ENCODE assay signal across 8 cellular contexts in the genomic region with DNA sequence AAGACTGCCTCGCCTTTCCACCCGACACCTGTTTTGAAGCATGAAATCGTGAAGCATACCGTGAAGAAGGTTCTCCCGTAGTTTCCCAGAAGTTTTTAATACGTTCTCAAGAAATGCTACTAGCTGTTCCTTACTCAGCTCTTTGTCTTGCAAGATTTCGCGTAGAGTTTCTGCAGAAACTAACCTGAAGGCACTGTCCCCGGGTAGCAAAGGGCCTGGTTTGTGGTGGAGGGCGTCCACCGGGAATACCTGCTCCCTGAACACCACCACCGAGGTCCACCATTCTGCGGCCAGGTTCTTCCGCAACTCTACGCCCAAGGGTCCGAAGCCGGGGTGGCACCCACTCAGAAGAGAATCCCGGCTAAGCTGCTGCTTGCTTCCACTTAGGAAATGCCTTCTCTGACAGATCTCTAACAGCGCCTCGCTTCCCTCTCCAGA. TPM values are rescaled to one million over a fixed set of nuclear protein-coding genes. Genes with fewer than 3 reads are reported as not detected.
DNase-seq lines count a peak whose midpoint lies in the region; ATAC-seq and TF ChIP-seq lines count a peak whose summit lies in the region.

No MANE protein-coding gene starts in this region.

- no peak for TF ChIP-seq CTCF in SK-N-SH (IDR thresholded peaks at IDR 0.05)
- no peak for TF ChIP-seq CTCF in glutamatergic neuron (IDR thresholded peaks at IDR 0.05; ENCODE audit: partially characterized antibody, unreplicated experiment)

- CTCF ChIA-PET in SK-N-SH (lab: Yijun Ruan, JAX): interaction anchor here (0.6 to 13.6 kb wide), 14 partner anchors 9 to 281 kb away, joined by 3 to 122 read pairs (median 4); a partner anchor contains a TSS
- CTCF ChIA-PET in T-cell (lab: Charles Lee): interaction anchor here (1.0 to 2.0 kb wide), 5 partner anchors 9 to 77 kb away, joined by 3 to 10 read pairs (median 6); a partner anchor contains a TSS

- H3F3A ChIP-seq in SK-N-SH (replicated peaks; ENCODE audit: insufficient read depth): peaks cover 47% of the 10 kb centered on the region

- H3K4me1 ChIP-seq in SK-N-SH (ENCODE audit: control insufficient read depth in 1 of 2, insufficient read depth in 2 of 2, low read depth in 1 of 2, low read length in 1 of 2): peaks cover 24% of the 10 kb centered on the region in 2 experiments
- peaks cover 13 to 30% (median 25%) of the 10 kb centered on the region in 3 donors for H3K4me1 ChIP-seq in skeletal muscle tissue (ENCODE audit: control insufficient read depth in 3 of 3, insufficient read depth in 3 of 3, low read length in 3 of 3)

- peaks cover 24% of the 10 kb centered on the region for H3K36me3 Mint-ChIP-seq in T-cell
- no peaks in the 10 kb centered on the region for H3K36me3 Mint-ChIP-seq in glutamatergic neuron (ENCODE audit: unreplicated experiment)

- H3K4me3 ChIP-seq in SK-N-SH (ENCODE audit: low read depth in 2 of 2, low read length in 1 of 2) (peak overlapping the region; percentile 78 to 81), skeletal muscle tissue (ENCODE audit: low read length in 3 of 3) (peak overlapping the region; percentile 91 to 96 (median 95))

- no peaks in the 10 kb centered on the region for H3K9me2 ChIP-seq in SK-N-SH

- ATAC-seq in SK-N-SH treated with all-trans-retinoic acid at 6 μM for 48 hours: no peak
- ATAC-seq in T-cell (replicated peaks in 1 of 4): no peak

- no peaks in the 10 kb centered on the region for H3K9me3 Mint-ChIP-seq in T-cell
- peaks cover 10% of the 10 kb centered on the region for H3K9me3 Mint-ChIP-seq in glutamatergic neuron (ENCODE audit: unreplicated experiment)

- H3K79me2 ChIP-seq in SK-N-SH (ENCODE audit: insufficient read depth): peaks cover 70% of the 10 kb centered on the region

- H4K20me1 ChIP-seq in SK-N-SH (ENCODE audit: insufficient read depth): peaks cover 43% of the 10 kb centered on the region

- H3K4me1 Mint-ChIP-seq in T-cell (peaks cover 76 to 90% (median 83%) of the 10 kb centered on the region in 3 donors), glutamatergic neuron (ENCODE audit: low read depth, unreplicated experiment) (peaks cover 26% of the 10 kb centered on the region)

- H3K9ac ChIP-seq in SK-N-SH (peak overlapping the region; percentile 67), skeletal muscle tissue (ENCODE audit: low read depth in 1 of 3, low read length in 3 of 3) (peak overlapping the region; percentile 84 to 91 (median 90))

- peak overlapping the region; percentile 99 to 100 (median 100) for H3K4me3 Mint-ChIP-seq in T-cell
- peak overlapping the region; percentile 100 for H3K4me3 Mint-ChIP-seq in glutamatergic neuron (ENCODE audit: unreplicated experiment)

- no peak for DNase-seq in SK-N-SH
- DNase-seq in T-cell: peak in 1 of 34 experiments; percentile 9
- DNase-seq in glutamatergic neuron: no peak
- DNase-seq in medulla oblongata (ENCODE audit: extremely low spot score): no peak
- no peak for DNase-seq in epidermal melanocyte (ENCODE audit: insufficient read length, low spot score)
- no peak for DNase-seq in activated CD8-positive, alpha-beta memory T cell treated with anti-CD3 and anti-CD28 coated beads, Interleukin-2, amount 50 U/mL, for 48 hours

- H3K27ac ChIP-seq in SK-N-SH (ENCODE audit: low read depth in 2 of 2, low read length in 1 of 2): peak overlapping the region; percentile 87 to 99
- H3K27ac ChIP-seq in skeletal muscle tissue (ENCODE audit: low read depth, low read length): peak overlapping the region; percentile 85

- no peak for TF ChIP-seq RAD21 in SK-N-SH (IDR thresholded peaks at IDR 0.05; ENCODE audit: low read length)

- H3K36me3 ChIP-seq in SK-N-SH (replicated peaks in 1 of 2; ENCODE audit: control insufficient read depth in 1 of 2, insufficient read depth in 2 of 2, low read length in 1 of 2): peaks cover 55% of the 10 kb centered on the region in 2 experiments
- H3K36me3 ChIP-seq in skeletal muscle tissue (ENCODE audit: control insufficient read depth in 3 of 3, insufficient read depth in 3 of 3, low read length in 3 of 3): peaks cover 28 to 45% (median 29%) of the 10 kb centered on the region in 3 donors

- H3K27me3 ChIP-seq in SK-N-SH (ENCODE audit: insufficient read depth) (no peaks in the 10 kb centered on the region), skeletal muscle tissue (ENCODE audit: control insufficient read depth in 3 of 3, insufficient read depth in 3 of 3, low read length in 3 of 3) (no peaks in the 10 kb centered on the region)

- no peak for TF ChIP-seq EP300 in SK-N-SH (IDR thresholded peaks at IDR 0.05; ENCODE audit: borderline replicate concordance in 1 of 2, low read depth in 1 of 2, low read length in 1 of 2)

- no peaks in the 10 kb centered on the region for H3K9me3 ChIP-seq in SK-N-SH
- no peaks in the 10 kb centered on the region for H3K9me3 ChIP-seq in skeletal muscle tissue (ENCODE audit: control insufficient read depth in 3 of 3, low read length in 3 of 3)

- peak overlapping the region; percentile 99 for H3K27ac Mint-ChIP-seq in T-cell
- peak overlapping the region; percentile 93 for H3K27ac Mint-ChIP-seq in glutamatergic neuron (ENCODE audit: unreplicated experiment)

- peak overlapping the region; percentile 60; the same call in 1 of the 2 replicates for H2AFZ ChIP-seq in SK-N-SH (ENCODE audit: low read depth)

- no peaks in the 10 kb centered on the region for H3K27me3 Mint-ChIP-seq in T-cell
- peaks cover 4% of the 10 kb centered on the region for H3K27me3 Mint-ChIP-seq in glutamatergic neuron (ENCODE audit: unreplicated experiment)

- peak overlapping the region; percentile 90 for H3K4me2 ChIP-seq in SK-N-SH

- under 1% methylated on average over 20 of the region's 20 CpGs for WGBS in SK-N-SH (ENCODE audit: low lambda C conversion rate)

- POLR2A ChIA-PET in SK-N-SH (lab: Yijun Ruan, JAX) (interaction anchor here (0.7 to 4.2 kb wide), 7 partner anchors 8 to 166 kb away, joined by 3 to 140 read pairs (median 5); a partner anchor contains a TSS), T-cell (lab: Charles Lee) (interaction anchor here (0.6 to 4.8 kb wide), 9 partner anchors 10 to 670 kb away, joined by 3 to 72 read pairs (median 5); a partner anchor contains a TSS)

TF ChIP-seq in SK-N-SH, 30 proteins besides CTCF, POLR2A, EP300 and RAD21 (continues in another document):
- TF ChIP-seq TAF1 (IDR thresholded peaks at IDR 0.05; ENCODE audit: borderline replicate concordance, low read depth, low read length) (no peak), MEF2A (IDR thresholded peaks at IDR 0.05; ENCODE audit: borderline replicate concordance, low read depth) (no peak), SMC3 (IDR thresholded peaks at IDR 0.05; ENCODE audit: low read depth, low read length) (no peak), RFX5 (IDR thresholded peaks at IDR 0.05; ENCODE audit: low read length) (no peak), GABPA (IDR thresholded peaks at IDR 0.05; ENCODE audit: low read depth) (no peak), RXRA (IDR thresholded peaks at IDR 0.05; ENCODE audit: borderline replicate concordance, low read depth) (no peak)

TF ChIP-seq in SK-N-SH treated with all-trans-retinoic acid at 6 μM for 48 hours, 23 proteins besides CTCF, POLR2A, EP300 and RAD21:
- no peak for TF ChIP-seq ISL1 (CRISPR knock-in tag; IDR thresholded peaks at IDR 0.05)
- no peak for TF ChIP-seq TOX (CRISPR knock-in tag; IDR thresholded peaks at IDR 0.05; ENCODE audit: borderline replicate concordance)
- TF ChIP-seq, protein P1, sequence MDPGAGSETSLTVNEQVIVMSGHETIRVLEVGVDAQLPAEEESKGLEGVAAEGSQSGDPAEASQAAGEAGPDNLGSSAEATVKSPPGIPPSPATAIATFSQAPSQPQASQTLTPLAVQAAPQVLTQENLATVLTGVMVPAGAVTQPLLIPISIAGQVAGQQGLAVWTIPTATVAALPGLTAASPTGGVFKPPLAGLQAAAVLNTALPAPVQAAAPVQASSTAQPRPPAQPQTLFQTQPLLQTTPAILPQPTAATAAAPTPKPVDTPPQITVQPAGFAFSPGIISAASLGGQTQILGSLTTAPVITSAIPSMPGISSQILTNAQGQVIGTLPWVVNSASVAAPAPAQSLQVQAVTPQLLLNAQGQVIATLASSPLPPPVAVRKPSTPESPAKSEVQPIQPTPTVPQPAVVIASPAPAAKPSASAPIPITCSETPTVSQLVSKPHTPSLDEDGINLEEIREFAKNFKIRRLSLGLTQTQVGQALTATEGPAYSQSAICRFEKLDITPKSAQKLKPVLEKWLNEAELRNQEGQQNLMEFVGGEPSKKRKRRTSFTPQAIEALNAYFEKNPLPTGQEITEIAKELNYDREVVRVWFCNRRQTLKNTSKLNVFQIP (CRISPR knock-in tag; IDR thresholded peaks at IDR 0.05; ENCODE audit: borderline replicate concordance, low read depth): no peak
- no peak for TF ChIP-seq ARNTL (CRISPR knock-in tag; IDR thresholded peaks at IDR 0.05; ENCODE audit: borderline replicate concordance, low read depth)
- no peak for TF ChIP-seq PPARA (CRISPR knock-in tag; IDR thresholded peaks at IDR 0.05; ENCODE audit: borderline replicate concordance)
- no peak for TF ChIP-seq ZFP3 (CRISPR knock-in tag; IDR thresholded peaks at IDR 0.05)
- no peak for TF ChIP-seq ZNF70 (CRISPR knock-in tag; IDR thresholded peaks at IDR 0.05)
- no peak for TF ChIP-seq TCF4 (CRISPR knock-in tag; IDR thresholded peaks at IDR 0.05; ENCODE audit: borderline replicate concordance)
- TF ChIP-seq OSR1 (CRISPR knock-in tag; IDR thresholded peaks at IDR 0.05): no peak

RNA-seq across cellular contexts. Expression of a gene that starts 0.5 kb away (rescaled TPM):
- polyA plus RNA-seq in SK-N-SH (2012; rRNA removed): 18.0 and 20.1 TPM in 2 replicates
- 12.7 and 14.4 TPM in 2 replicates for polyA plus RNA-seq in SK-N-SH (2012; cell fraction: cytosol; rRNA removed)
- 65.9 and 91.3 TPM in 2 replicates for polyA plus RNA-seq in SK-N-SH (2012; cell fraction: nucleus; rRNA removed)
- total RNA-seq in T-cell (10 to 100 TPM; 43.1 to 71.4 (median 59.3) TPM), glutamatergic neuron (ENCODE audit: unreplicated experiment) (25.7 TPM), skeletal muscle tissue (13.0 TPM)

RNA-seq across cellular contexts. Expression of a gene that starts 9.7 kb away (rescaled TPM):
- polyA plus RNA-seq in SK-N-SH (2012; rRNA removed): 1,642 and 1,870 TPM in 2 replicates
- 977 and 1,042 TPM in 2 replicates for polyA plus RNA-seq in SK-N-SH (2012; cell fraction: cytosol; rRNA removed)
- polyA plus RNA-seq in SK-N-SH (2012; cell fraction: nucleus; rRNA removed): 3,803 and 5,284 TPM in 2 replicates
- total RNA-seq in T-cell: 1,000 to 10,000 TPM; 1,461 to 3,147 (median 1,608) TPM
- 1,273 TPM for total RNA-seq in glutamatergic neuron (ENCODE audit: unreplicated experiment)
- total RNA-seq in skeletal muscle tissue: 259 TPM

RNA-seq across cellular contexts. Expression of a gene that starts 10.4 kb away (rescaled TPM):
- polyA plus RNA-seq in SK-N-SH (2012; rRNA removed): 30.8 and 40.1 TPM in 2 replicates
- 25.2 and 26.1 TPM in 2 replicates for polyA plus RNA-seq in SK-N-SH (2012; cell fraction: cytosol; rRNA removed)
- polyA plus RNA-seq in SK-N-SH (2012; cell fraction: nucleus; rRNA removed): 96.9 and 165 TPM in 2 replicates
- total RNA-seq in T-cell (100 to 1,000 TPM in 2 of 5 donors, 10 to 100 TPM in 3; 77.0 to 168 (median 91.9) TPM), glutamatergic neuron (ENCODE audit: unreplicated experiment) (120 TPM), skeletal muscle tissue (42.3 TPM)

RNA-seq across cellular contexts. Expression of a gene that starts 47.5 kb away (rescaled TPM):
- polyA plus RNA-seq in SK-N-SH (2012; rRNA removed): 4.9 and 6.0 TPM in 2 replicates
- 4.8 and 4.9 TPM in 2 replicates for polyA plus RNA-seq in SK-N-SH (2012; cell fraction: cytosol; rRNA removed)
- polyA plus RNA-seq in SK-N-SH (2012; cell fraction: nucleus; rRNA removed): 7.0 and 12.2 TPM in 2 replicates
- total RNA-seq in T-cell (under 1 TPM in 2 of 5 donors, not detected in 3; 0.22 to 0.76 TPM), glutamatergic neuron (ENCODE audit: unreplicated experiment) (not detected), skeletal muscle tissue (10.4 TPM)
